Comparison of ENCODE assay signal across 1 cellular context in genomic region chr22:37481347-37481907, GRCh38.
TF ChIP-seq lines count a peak whose summit lies in the region.

No MANE protein-coding gene starts in this region.

TF ChIP-seq in SK-N-SH treated with all-trans-retinoic acid at 6 μM for 48 hours, 23 proteins besides CTCF, POLR2A, EP300 and RAD21 (continued from another document):
- TF ChIP-seq CREB5 (CRISPR knock-in tag; IDR thresholded peaks at IDR 0.05; ENCODE audit: low read depth) (no peak), ZC3H10 (CRISPR knock-in tag; IDR thresholded peaks at IDR 0.05) (no peak), ZNF70 (CRISPR knock-in tag; IDR thresholded peaks at IDR 0.05) (no peak), ZFP3 (CRISPR knock-in tag; IDR thresholded peaks at IDR 0.05) (no peak), PATZ1 (CRISPR knock-in tag; IDR thresholded peaks at IDR 0.05; ENCODE audit: borderline replicate concordance) (no peak), ESRRG (CRISPR knock-in tag; IDR thresholded peaks at IDR 0.05) (no peak), SNAI2 (CRISPR knock-in tag; IDR thresholded peaks at IDR 0.05) (no peak), ZNF8 (CRISPR knock-in tag; IDR thresholded peaks at IDR 0.05) (no peak), RARB (CRISPR knock-in tag; IDR thresholded peaks at IDR 0.05) (no peak)
TF ChIP-seq in SK-N-SH treated with all-trans-retinoic acid at 6 μM for 48 hours: peak in this region for 0.
